8 cellular contexts compared by ENCODE assay signal in the genomic region with DNA sequence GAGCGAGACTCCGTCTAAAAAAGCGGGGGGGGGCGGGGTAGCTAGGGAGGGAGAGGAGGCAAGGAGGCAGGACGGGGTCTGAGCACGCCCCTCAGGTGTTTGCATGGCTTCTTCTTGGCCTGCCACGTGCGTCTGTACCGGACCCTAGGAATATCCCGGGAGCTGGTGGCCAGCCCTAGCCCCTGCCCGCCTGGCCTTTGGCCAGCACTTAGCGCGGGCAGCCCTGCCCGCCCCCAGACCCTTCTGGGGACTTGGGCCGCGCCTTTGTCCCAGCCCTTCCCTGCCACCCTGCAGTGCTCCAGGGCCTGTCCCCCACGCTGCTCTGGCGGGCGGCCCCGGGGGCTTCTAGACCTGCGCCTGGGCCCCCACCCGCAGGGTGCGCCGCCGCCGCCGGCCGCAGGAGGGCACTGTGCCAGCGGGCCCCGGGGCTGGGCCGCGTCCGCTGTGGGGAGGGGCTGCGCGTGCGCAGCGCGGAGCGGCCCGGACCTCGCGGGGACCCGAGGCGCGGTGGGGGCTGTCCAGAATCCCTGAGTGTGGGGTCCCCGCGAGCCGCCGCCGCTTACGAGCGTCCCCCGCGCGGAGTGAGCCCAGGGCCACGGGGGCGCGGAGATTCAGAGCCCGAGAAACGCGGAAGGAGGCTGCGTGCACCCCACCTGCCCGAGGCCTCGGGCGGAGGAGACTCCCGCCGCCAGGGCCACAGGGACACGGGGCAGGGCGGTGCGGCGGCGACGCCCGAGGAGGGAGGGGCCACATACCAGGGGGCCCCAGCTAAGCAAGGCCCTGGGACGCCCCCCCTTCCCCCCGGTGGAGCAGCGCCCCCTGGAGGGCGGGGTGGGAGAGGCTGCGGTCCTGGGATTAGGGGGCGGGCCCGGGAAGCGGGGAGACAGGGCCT. TPM values are rescaled to one million over a fixed set of nuclear protein-coding genes. Genes with fewer than 3 reads are reported as not detected.
DNase-seq lines count a peak whose midpoint lies in the region; ATAC-seq and TF ChIP-seq lines count a peak whose summit lies in the region.

No MANE protein-coding gene starts in this region.

- H3K4me3 ChIP-seq in IMR-90 (ENCODE audit: insufficient read depth, low read depth, low read length) (peak overlapping the region; percentile 65), astrocyte of the cerebellum (ENCODE audit: low read depth, low read length) (peak overlapping the region; percentile 61), iPS-15b (ENCODE audit: low read depth, low read length) (peak overlapping the region; percentile 52), smooth muscle cell (peak overlapping the region; percentile 85)

- ATAC-seq in GM21528 (IDR thresholded peaks at IDR 0.05; ENCODE audit: low FRiP score, unreplicated experiment) (peak; percentile 89), IMR-90 (ENCODE audit: low read depth) (peak; percentile 90)

- TF ChIP-seq RAD21 in IMR-90 (IDR thresholded peaks at IDR 0.05; ENCODE audit: low read length): peak; percentile 34

- TF ChIP-seq POLR2A in IMR-90 (IDR thresholded peaks at IDR 0.05; ENCODE audit: low read depth, low read length): no peak

- H4K8ac ChIP-seq in IMR-90 (ENCODE audit: low read depth in 2 of 2, low read length in 2 of 2): peak overlapping the region; percentile 81 to 95

- H3K4me1 ChIP-seq in IMR-90 (ENCODE audit: control insufficient read depth, insufficient read depth, low read length) (peaks cover 4% of the 10 kb centered on the region), iPS-15b (ENCODE audit: control insufficient read depth, insufficient read depth, low read length) (peaks cover 6% of the 10 kb centered on the region), smooth muscle cell (ENCODE audit: low read depth) (no peaks in the 10 kb centered on the region)

- H3K27ac ChIP-seq in IMR-90 (ENCODE audit: insufficient read depth, low read length) (peak overlapping the region; percentile 71), smooth muscle cell (ENCODE audit: low read depth) (no peak overlapping the region)

- BruUV-seq in IMR-90 (replicated peaks; lab: Mats Ljungman, UMichigan): no TSS peak

- in situ Hi-C loops in IMR-90 (cut with MboI; ENCODE audit: low sequenced_read_pairs) (no loop called here), astrocyte of the cerebellum (cut with HindIII; ENCODE audit: low sequenced_read_pairs) (no loop called here)

- peak overlapping the region; percentile 72 for H2BK5ac ChIP-seq in IMR-90 (ENCODE audit: low read depth, low read length, poor library complexity, severe bottlenecking)

- peak overlapping the region; percentile 51 for H4K5ac ChIP-seq in IMR-90 (ENCODE audit: low read depth, low read length)

- peaks cover 24% of the 10 kb centered on the region for H3F3A ChIP-seq in smooth muscle cell (ENCODE audit: low read depth)

- dilution Hi-C loops in IMR-90 (cut with HindIII; ENCODE audit: low sequenced_read_pairs, unreplicated experiment): no loop called here

- 1% methylated on average over 26 of the region's 82 CpGs; no CpG with 5 or more reads in 1 of the 2 experiments for WGBS in IMR-90 (ENCODE audit: extremely low coverage in 2 of 2, insufficient read length in 1 of 2), 2 experiments
- WGBS in smooth muscle cell (ENCODE audit: low lambda C conversion rate): 1% methylated on average over 71 of the region's 82 CpGs

- peak overlapping the region; percentile 89 for H3K4ac ChIP-seq in IMR-90 (ENCODE audit: low read depth, low read length)

- H2BK20ac ChIP-seq in IMR-90 (ENCODE audit: low read depth, low read length): no peak overlapping the region

- H3K27me3 ChIP-seq in IMR-90 (ENCODE audit: control insufficient read depth, insufficient read depth, low read length): no peaks in the 10 kb centered on the region
- no peaks in the 10 kb centered on the region for H3K27me3 ChIP-seq in iPS-15b (ENCODE audit: control insufficient read depth, insufficient read depth, low read length)
- no peaks in the 10 kb centered on the region for H3K27me3 ChIP-seq in smooth muscle cell (ENCODE audit: low read depth)

- peaks cover 5% of the 10 kb centered on the region for H3K4me1 Mint-ChIP-seq in T-helper 1 cell treated with Interleukin-12 subunit alpha and Interleukin-12 subunit beta and Interleukin-4 antibody, amounts not matched to agents 30 μg/mL and 1 μg/mL, for 36 hours (ENCODE audit: low read depth)

- H3K36me3 ChIP-seq in IMR-90 (ENCODE audit: control insufficient read depth, insufficient read depth, low read length) (peaks cover 20% of the 10 kb centered on the region; the same call in 1 of the 2 replicates), iPS-15b (ENCODE audit: control insufficient read depth, insufficient read depth, low read length) (peaks cover 6% of the 10 kb centered on the region), smooth muscle cell (ENCODE audit: low read depth) (no peaks in the 10 kb centered on the region)

- H3K18ac ChIP-seq in IMR-90 (ENCODE audit: low read depth, low read length): peak overlapping the region; percentile 15; the same call in 1 of the 2 replicates

- H4K91ac ChIP-seq in IMR-90 (ENCODE audit: insufficient read depth, low read depth, low read length): peak overlapping the region; percentile 80

- peak overlapping the region; percentile 100 for H2AFZ ChIP-seq in IMR-90 (replicated peaks; ENCODE audit: low read length, poor library complexity)
- H2AFZ ChIP-seq in smooth muscle cell (ENCODE audit: low read depth): peak overlapping the region; percentile 78

- DNase-seq in GM10248 (ENCODE audit: extremely low spot score) (peak; percentile 96), IMR-90 (peak; percentile 32), astrocyte of the cerebellum (ENCODE audit: low read depth) (no peak), smooth muscle cell (lab: John Stamatoyannopoulos, UW; ENCODE audit: unreplicated experiment) (no peak), cerebellar nuclear complex (lab: John Stamatoyannopoulos, UW) (no peak)

- H2AK5ac ChIP-seq in IMR-90 (ENCODE audit: low read depth, low read length): peak overlapping the region; percentile 91

- H3K36me3 Mint-ChIP-seq in T-helper 1 cell treated with Interleukin-12 subunit alpha and Interleukin-12 subunit beta and Interleukin-4 antibody, amounts not matched to agents 30 μg/mL and 1 μg/mL, for 36 hours (ENCODE audit: low read depth): peaks cover 1% of the 10 kb centered on the region

- H2AK9ac ChIP-seq in IMR-90 (replicated peaks; ENCODE audit: low read depth, low read length, poor library complexity): peak overlapping the region; percentile 95

- H4K20me1 ChIP-seq in IMR-90 (ENCODE audit: insufficient read depth, low read length): peaks cover 18% of the 10 kb centered on the region
- peaks cover 39% of the 10 kb centered on the region for H4K20me1 ChIP-seq in smooth muscle cell (ENCODE audit: low read depth)

- POLR2A ChIA-PET in GM10248 (lab: Yijun Ruan, JAX) (interaction anchor here (0.6 kb wide), 1 partner anchor 777 kb away, joined by 4 read pairs; no protein-coding TSS in a partner anchor), IMR-90 (lab: Charles Lee; ENCODE audit: unreplicated experiment) (no interaction called here)

- no peak overlapping the region for H3K27ac Mint-ChIP-seq in T-helper 1 cell treated with Interleukin-12 subunit alpha and Interleukin-12 subunit beta and Interleukin-4 antibody, amounts not matched to agents 30 μg/mL and 1 μg/mL, for 36 hours

- H3K9me3 Mint-ChIP-seq in T-helper 1 cell treated with Interleukin-12 subunit alpha and Interleukin-12 subunit beta and Interleukin-4 antibody, amounts not matched to agents 30 μg/mL and 1 μg/mL, for 36 hours: no peaks in the 10 kb centered on the region

- H3K23ac ChIP-seq in IMR-90 (ENCODE audit: low read depth, low read length): peak overlapping the region; percentile 7; the same call in 1 of the 2 replicates

- H3K9ac ChIP-seq in IMR-90 (ENCODE audit: low read depth, low read length) (peak overlapping the region; percentile 66), iPS-15b (ENCODE audit: low read depth, low read length) (peak overlapping the region; percentile 81), smooth muscle cell (ENCODE audit: low read depth) (peak overlapping the region; percentile 82)

- H3K56ac ChIP-seq in IMR-90 (ENCODE audit: extremely low read depth, insufficient read depth, low read length): no peak overlapping the region

- H3K79me1 ChIP-seq in IMR-90 (ENCODE audit: low read depth in 1 of 2, low read length in 2 of 2): peaks cover 12 to 72% of the 10 kb centered on the region in 2 experiments

- H3K14ac ChIP-seq in IMR-90 (replicated peaks; ENCODE audit: low read depth, low read length): peak overlapping the region; percentile 86

- H3K79me2 ChIP-seq in smooth muscle cell (ENCODE audit: low read depth): peaks cover 14% of the 10 kb centered on the region

- intact Hi-C loops in IMR-90 (cut with micrococcal nuclease): loop anchor here (5.0 kb wide), 1 partner anchor 92 kb away; a partner anchor contains a TSS

- peaks cover 12% of the 10 kb centered on the region for H3K9me1 ChIP-seq in IMR-90 (ENCODE audit: insufficient read depth, low read length)

- no peaks in the 10 kb centered on the region for H3K27me3 Mint-ChIP-seq in T-helper 1 cell treated with Interleukin-12 subunit alpha and Interleukin-12 subunit beta and Interleukin-4 antibody, amounts not matched to agents 30 μg/mL and 1 μg/mL, for 36 hours (ENCODE audit: low read depth)

- H3K4me3 Mint-ChIP-seq in T-helper 1 cell treated with Interleukin-12 subunit alpha and Interleukin-12 subunit beta and Interleukin-4 antibody, amounts not matched to agents 30 μg/mL and 1 μg/mL, for 36 hours: peak overlapping the region; percentile 54

- no peaks in the 10 kb centered on the region for H3K9me3 ChIP-seq in IMR-90 (ENCODE audit: control insufficient read depth, insufficient read depth, low read length)
- H3K9me3 ChIP-seq in iPS-15b (ENCODE audit: control insufficient read depth, insufficient read depth, low read length): no peaks in the 10 kb centered on the region
- no peaks in the 10 kb centered on the region for H3K9me3 ChIP-seq in smooth muscle cell (replicated peaks; ENCODE audit: low read depth)

- CTCF ChIA-PET in GM10248 (lab: Yijun Ruan, JAX): interaction anchor here (0.6 to 7.0 kb wide), 35 partner anchors 10 to 360 kb away, joined by 3 to 121 read pairs (median 4); a partner anchor contains a TSS
- CTCF ChIA-PET in IMR-90 (lab: Yijun Ruan, JAX): interaction anchor here (1.0 to 1.2 kb wide), 3 partner anchors 22 to 76 kb away, joined by 3 to 5 read pairs (median 4); no protein-coding TSS in a partner anchor

- no peak overlapping the region; the same call in 2 of the 3 replicates for H2BK15ac ChIP-seq in IMR-90 (ENCODE audit: low read depth, low read length)

- H3K4me2 ChIP-seq in IMR-90 (ENCODE audit: low read depth, low read length) (peak overlapping the region; percentile 88), smooth muscle cell (peak overlapping the region; percentile 98)

- peak overlapping the region; percentile 68; the same call in 1 of the 2 replicates for H2BK120ac ChIP-seq in IMR-90 (ENCODE audit: low read depth, low read length)

- peak; percentile 90 for TF ChIP-seq CTCF in GM10248 (IDR thresholded peaks at IDR 0.05; ENCODE audit: control extremely low read depth, extremely low read depth, low read depth, missing control alignments)
- peak; percentile 71 for TF ChIP-seq CTCF in IMR-90 (conservative IDR thresholded peaks at IDR 0.05; ENCODE audit: low read depth, low read length)
- peak; percentile 79 for TF ChIP-seq CTCF in astrocyte of the cerebellum (IDR thresholded peaks at IDR 0.05; ENCODE audit: low read depth, low read length, missing control alignments)
- TF ChIP-seq CTCF in smooth muscle cell (IDR thresholded peaks at IDR 0.05; ENCODE audit: borderline replicate concordance, insufficient read depth, poor library complexity, severe bottlenecking): peak; percentile 89

RNA-seq across cellular contexts. Expression of a gene that starts 21.0 kb away (rescaled TPM):
- total RNA-seq in IMR-90 (2012; rRNA removed) (6.5 and 6.9 TPM in 2 replicates), smooth muscle cell (19.9 and 27.5 TPM in 2 replicates)
- polyA plus RNA-seq in IMR-90 (2012; rRNA removed) (37.7 and 42.6 TPM in 2 replicates), smooth muscle cell (24.9 and 31.8 TPM in 2 replicates)
- 17.9 and 46.0 TPM in 2 replicates for polyA plus RNA-seq in IMR-90 (2012; cell fraction: cytosol; rRNA removed)
- 218 and 643 TPM in 2 replicates for polyA plus RNA-seq in IMR-90 (2012; cell fraction: nucleus; rRNA removed; ENCODE audit: low replicate concordance)

RNA-seq across cellular contexts. Expression of a gene that starts 37.9 kb away (rescaled TPM):
- total RNA-seq in IMR-90 (2012; rRNA removed) (not detected in 2 replicates), smooth muscle cell (not detected in 2 replicates)
- polyA plus RNA-seq in IMR-90 (2012; rRNA removed) (not detected in 2 replicates), smooth muscle cell (0.59 TPM in 1 of 2 replicates, not detected in the other)
- 0.02 TPM in 1 of 2 replicates, not detected in the other for polyA plus RNA-seq in IMR-90 (2012; cell fraction: cytosol; rRNA removed)
- polyA plus RNA-seq in IMR-90 (2012; cell fraction: nucleus; rRNA removed; ENCODE audit: low replicate concordance): 0.10 TPM in 1 of 2 replicates, not detected in the other

RNA-seq across cellular contexts. Expression of a gene that starts 46.3 kb away (rescaled TPM):
- total RNA-seq in IMR-90 (2012; rRNA removed) (26.7 and 29.9 TPM in 2 replicates), smooth muscle cell (48.7 and 53.3 TPM in 2 replicates)
- polyA plus RNA-seq in IMR-90 (2012; rRNA removed) (21.1 and 21.7 TPM in 2 replicates), smooth muscle cell (28.2 and 35.2 TPM in 2 replicates)
- 14.4 and 15.6 TPM in 2 replicates for polyA plus RNA-seq in IMR-90 (2012; cell fraction: cytosol; rRNA removed)
- 20.1 and 46.1 TPM in 2 replicates for polyA plus RNA-seq in IMR-90 (2012; cell fraction: nucleus; rRNA removed; ENCODE audit: low replicate concordance)

Comparison
In these comparisons a context has a peak if more than half of its experiments do, and no peak if none do; other contexts are left out.
1. DNase-seq: peak in GM10248 (single experiment) and IMR-90 (single experiment); none in astrocyte of the cerebellum (single experiment), smooth muscle cell (single experiment) and cerebellar nuclear complex (0 of 2).
2. Peak in every context shown above with its lines, with median percentiles within 50 percentile points of each other: CTCF ChIP-seq, H3K4me3 ChIP-seq and H3K9ac ChIP-seq.